10 cellular contexts compared by ENCODE assay signal in the genomic region with DNA sequence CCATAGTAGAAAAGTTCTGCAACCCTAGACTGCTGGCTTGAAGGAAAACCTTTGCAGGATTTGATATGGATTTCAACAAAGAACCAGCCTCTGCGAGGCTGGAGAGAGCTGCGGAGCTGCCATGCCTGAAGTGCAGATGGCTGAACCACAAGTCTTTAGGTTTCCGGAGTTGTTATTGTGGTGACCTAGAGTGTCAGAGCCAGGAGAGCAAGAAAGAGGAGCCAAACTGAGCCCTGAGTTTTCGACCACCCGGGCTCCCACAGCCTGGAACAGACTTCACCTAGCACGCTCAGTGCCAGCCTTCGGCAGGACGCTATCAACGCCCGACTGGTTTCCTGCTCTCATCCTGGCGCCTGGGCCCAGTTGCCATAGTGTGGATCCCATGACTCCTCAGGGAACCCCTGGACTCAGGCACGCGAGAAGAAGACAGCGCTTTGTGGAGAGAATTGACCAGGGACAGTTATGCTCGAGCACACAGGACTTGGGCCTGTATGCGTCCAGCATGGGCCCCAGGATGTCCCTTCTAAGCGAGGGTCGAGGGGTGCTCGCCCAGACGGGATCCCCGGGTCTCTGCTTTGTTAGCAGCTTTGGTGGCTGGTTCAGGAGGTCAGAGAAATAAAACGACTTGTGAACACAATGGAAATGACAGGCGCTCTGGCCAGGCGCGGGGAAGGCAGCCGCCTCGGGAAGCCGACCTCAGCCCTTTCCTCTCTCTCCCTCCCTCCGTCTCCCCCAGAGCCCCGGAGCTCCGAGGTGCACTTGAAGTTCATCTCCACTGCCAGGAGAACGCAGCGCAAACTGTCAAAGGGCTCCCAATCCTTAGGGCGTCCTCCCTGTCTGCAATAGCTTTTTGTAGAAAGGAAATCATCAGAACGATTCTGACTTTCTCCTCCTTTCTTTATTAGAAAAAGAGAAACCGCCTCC. TPM values are rescaled to one million over a fixed set of nuclear protein-coding genes. Genes with fewer than 3 reads are reported as not detected.
A peak's percentile ranks its signal among the peaks of the same experiment; 100 is the strongest.
DNase-seq lines count a peak whose midpoint lies in the region; ATAC-seq and TF ChIP-seq lines count a peak whose summit lies in the region.
"Had no signal": no experiment of that assay in that cellular context is flagged by ENCODE, and none has a peak within 500 bp of the region (broad histone marks: within the 10 kb centered on the region; RNA-seq: fewer than 3 reads in every experiment).

No MANE protein-coding gene starts in this region.

- no peak for ATAC-seq in GM18861 (IDR thresholded peaks at IDR 0.05; ENCODE audit: unreplicated experiment)

- peak overlapping the region in 6 of 8 donors; percentile 6 to 51 (median 20) for H3K4me3 ChIP-seq in spleen
- no peak overlapping the region for H3K4me3 ChIP-seq in trophoblast cell (ENCODE audit: low read depth, low read length)

- H2BK120ac ChIP-seq in trophoblast cell (ENCODE audit: insufficient read depth, low read length, poor library complexity): no peak overlapping the region

- no peak overlapping the region for H2BK12ac ChIP-seq in trophoblast cell (ENCODE audit: low read length)

- no peak overlapping the region for H3K18ac ChIP-seq in trophoblast cell (ENCODE audit: low read length)

- 2 to 4% (median 3%) methylated on average over 25 to 36 of the region's 36 CpGs for WGBS in spleen, 5 donors
- no CpG with 5 or more reads among the region's 36 CpGs for WGBS in trophoblast cell (ENCODE audit: extremely low coverage, insufficient coverage, insufficient read length)

- H2AK5ac ChIP-seq in trophoblast cell (ENCODE audit: low read length): no peak overlapping the region

- H3K36me3 ChIP-seq in spleen (no peaks in the 10 kb centered on the region), trophoblast cell (ENCODE audit: control insufficient read depth in 1 of 2, insufficient read depth in 2 of 2, low read length in 2 of 2) (no peaks in the 10 kb centered on the region)

- H3K27ac Mint-ChIP-seq in activated CD4-positive, alpha-beta T cell treated with anti-CD3 and anti-CD28 coated beads, Interleukin-2, amount 10 ng/mL, durations not matched to agents 24 days and 14 days: no peak overlapping the region
- peak overlapping the region; percentile 52 for H3K27ac Mint-ChIP-seq in glutamatergic neuron (ENCODE audit: unreplicated experiment)

- no peak for TF ChIP-seq CTCF in glutamatergic neuron (IDR thresholded peaks at IDR 0.05; ENCODE audit: partially characterized antibody, unreplicated experiment)
- TF ChIP-seq CTCF in spleen (IDR thresholded peaks at IDR 0.05 in 8 of 11, conservative IDR thresholded peaks at IDR 0.05 in 3 of 11): no peak

- intact Hi-C loops in activated CD4-positive, alpha-beta T cell treated with anti-CD3 and anti-CD28 coated beads, Interleukin-2, amount 10 ng/mL, durations not matched to agents 24 days and 14 days (cut with micrococcal nuclease): loop anchor here (5.0 kb wide), 1 partner anchor 1533 kb away; the partner anchor contains the start of gene MKX
- intact Hi-C loops in spleen (cut with DNase I; ENCODE audit: low total_unique reads): no loop called here

- H3K36me3 Mint-ChIP-seq in activated CD4-positive, alpha-beta T cell treated with anti-CD3 and anti-CD28 coated beads, Interleukin-2, amount 10 ng/mL, durations not matched to agents 24 days and 14 days (ENCODE audit: low read depth): peaks cover 7% of the 10 kb centered on the region
- H3K36me3 Mint-ChIP-seq in glutamatergic neuron (ENCODE audit: unreplicated experiment): peaks cover 6% of the 10 kb centered on the region

- H3K27ac ChIP-seq in spleen (no peak overlapping the region), trophoblast cell (ENCODE audit: low read depth, low read length) (no peak overlapping the region)

- no peak overlapping the region for H2BK5ac ChIP-seq in trophoblast cell (ENCODE audit: low read depth, low read length, poor library complexity)

- H3K4me1 ChIP-seq in spleen: peaks cover 19 to 43% (median 37%) of the 10 kb centered on the region in 6 donors
- peaks cover 14 to 15% of the 10 kb centered on the region in 2 experiments for H3K4me1 ChIP-seq in trophoblast cell (ENCODE audit: control insufficient read depth in 1 of 2, insufficient read depth in 2 of 2, low read length in 2 of 2)

- no peak overlapping the region for H4K12ac ChIP-seq in trophoblast cell (ENCODE audit: low read depth, low read length)

- peak overlapping the region; percentile 41 for H3K4me3 Mint-ChIP-seq in activated CD4-positive, alpha-beta T cell treated with anti-CD3 and anti-CD28 coated beads, Interleukin-2, amount 10 ng/mL, durations not matched to agents 24 days and 14 days
- peak overlapping the region; percentile 94 for H3K4me3 Mint-ChIP-seq in glutamatergic neuron (ENCODE audit: unreplicated experiment)

- no peak for DNase-seq in activated CD4-positive, alpha-beta T cell treated with anti-CD3 and anti-CD28 coated beads, Interleukin-2, amount 10 ng/mL, durations not matched to agents 24 days and 14 days
- no peak for DNase-seq in activated CD4-positive, alpha-beta T cell treated with anti-CD3 and anti-CD28 coated beads, Interleukin-2, amount 50 U/mL, for 48 hours
- peak; percentile 45 for DNase-seq in NCI-H2227 treated with DMSO at 0.1 percent for 48 hours (lab: John Stamatoyannopoulos, UW)
- DNase-seq in glutamatergic neuron: peak; percentile 31
- DNase-seq in spleen: no peak
- no peak for DNase-seq in C1 segment of cervical spinal cord (lab: John Stamatoyannopoulos, UW)
- no peak for DNase-seq in trophoblast cell
- DNase-seq: activated effector memory CD4-positive, alpha-beta T cell treated with Interleukin-2 at 50 U/mL for 16 hours; NCI-H2029 had no signal

- no peak overlapping the region for H4K91ac ChIP-seq in trophoblast cell (ENCODE audit: low read depth, low read length)

- peaks cover 19 to 100% (median 92%) of the 10 kb centered on the region in 7 donors for H3K27me3 ChIP-seq in spleen (replicated peaks in 1 of 7)
- H3K27me3 ChIP-seq in trophoblast cell (ENCODE audit: insufficient read depth, low read length): peaks cover 84% of the 10 kb centered on the region

- no peak for TF ChIP-seq POLR2A in spleen (IDR thresholded peaks at IDR 0.05)

- no peaks in the 10 kb centered on the region for H3K79me2 ChIP-seq in trophoblast cell (ENCODE audit: control insufficient read depth, insufficient read depth, low read length, poor library complexity)

- no peak overlapping the region for H2AFZ ChIP-seq in trophoblast cell (ENCODE audit: insufficient read depth, low read length, poor library complexity)

- H3K4ac ChIP-seq in trophoblast cell (ENCODE audit: low read depth, low read length): no peak overlapping the region

- H3K14ac ChIP-seq in trophoblast cell (ENCODE audit: low read length): no peak overlapping the region

- peaks cover 74% of the 10 kb centered on the region for H3K27me3 Mint-ChIP-seq in activated CD4-positive, alpha-beta T cell treated with anti-CD3 and anti-CD28 coated beads, Interleukin-2, amount 10 ng/mL, durations not matched to agents 24 days and 14 days
- H3K27me3 Mint-ChIP-seq in glutamatergic neuron (ENCODE audit: unreplicated experiment): peaks cover 38% of the 10 kb centered on the region

- H3K4me1 Mint-ChIP-seq in activated CD4-positive, alpha-beta T cell treated with anti-CD3 and anti-CD28 coated beads, Interleukin-2, amount 10 ng/mL, durations not matched to agents 24 days and 14 days: peaks cover 13% of the 10 kb centered on the region
- H3K4me1 Mint-ChIP-seq in glutamatergic neuron (ENCODE audit: low read depth, unreplicated experiment): peaks cover 14% of the 10 kb centered on the region

- no peak overlapping the region for H3K9ac ChIP-seq in trophoblast cell (ENCODE audit: low read length)

- no peak overlapping the region for H4K8ac ChIP-seq in trophoblast cell (ENCODE audit: low read depth, low read length)

- H3K4me2 ChIP-seq in trophoblast cell (ENCODE audit: low read length): no peak overlapping the region

- no peak overlapping the region for H3K23ac ChIP-seq in trophoblast cell (ENCODE audit: low read length)

- H3K9me3 Mint-ChIP-seq in activated CD4-positive, alpha-beta T cell treated with anti-CD3 and anti-CD28 coated beads, Interleukin-2, amount 10 ng/mL, durations not matched to agents 24 days and 14 days: peaks cover 13% of the 10 kb centered on the region
- peaks cover 13% of the 10 kb centered on the region for H3K9me3 Mint-ChIP-seq in glutamatergic neuron (ENCODE audit: unreplicated experiment)

- H3K9me3 ChIP-seq in spleen (no peaks in the 10 kb centered on the region), trophoblast cell (ENCODE audit: insufficient read depth, low read depth, low read length) (peaks cover 7% of the 10 kb centered on the region)

- no peaks in the 10 kb centered on the region for H3K79me1 ChIP-seq in trophoblast cell (ENCODE audit: low read length)

RNA-seq across cellular contexts. Expression of gene GAD2, which starts 1.8 kb away (rescaled TPM):
- not detected in 2 replicates for total RNA-seq in activated CD4-positive, alpha-beta T cell treated with anti-CD3 and anti-CD28 coated beads, Interleukin-2, amount 10 ng/mL, durations not matched to agents 24 days and 14 days
- total RNA-seq in glutamatergic neuron (ENCODE audit: unreplicated experiment): not detected
- not detected for total RNA-seq in spleen
- polyA plus RNA-seq in spleen: not detected
- polyA plus RNA-seq in trophoblast cell (2013): 0.17 and 0.21 TPM in 2 replicates

Comparison
In these comparisons a context has a peak if more than half of its experiments do, and no peak if none do; other contexts are left out.
1. DNase-seq: peak in NCI-H2227 treated with DMSO at 0.1 percent for 48 hours (single experiment) and glutamatergic neuron (single experiment); none in activated CD4-positive, alpha-beta T cell treated with anti-CD3 and anti-CD28 coated beads, Interleukin-2, amount 10 ng/mL, durations not matched to agents 24 days and 14 days (single experiment), activated CD4-positive, alpha-beta T cell treated with anti-CD3 and anti-CD28 coated beads, Interleukin-2, amount 50 U/mL, for 48 hours (0 of 2), spleen (single experiment), C1 segment of cervical spinal cord (0 of 14) and trophoblast cell (0 of 2).